ENCODE assay signal across 17 cellular contexts in genomic region chr2:38322224-38322914, GRCh38.
"Had no signal": no experiment of that assay in that cellular context is flagged by ENCODE, and none has a peak within 500 bp of the region (broad histone marks: within the 10 kb centered on the region; RNA-seq: fewer than 3 reads in every experiment).

No MANE protein-coding gene starts in this region.

- H3K4me3 ChIP-seq: mucosa of descending colon, sigmoid colon, skin epidermis, thoracic aorta, uterus had no signal

- H3K36me3 ChIP-seq: uterus had no signal

- H3K27me3 ChIP-seq: foreskin keratinocyte, neutrophil, sigmoid colon had no signal

- H3K27ac Mint-ChIP-seq: stimulated activated naive B cell treated with anti-CD40 and anti-IgM and Interleukin-4, amounts not matched to agents 10 μg/mL and 1 μg/mL and 100 μg/mL, for 72 hours; stimulated activated naive CD8-positive, alpha-beta T cell treated with anti-CD3 and anti-CD28 coated beads, Interleukin-15, amount 100 ng/mL, for 72 hours; type B pancreatic cell had no signal

- DNase-seq: effector memory CD4-positive, alpha-beta T cell; kidney; left cardiac atrium; mucosa of descending colon; naive thymus-derived CD8-positive, alpha-beta T cell; sigmoid colon; stimulated activated CD4-positive, alpha-beta T cell treated with anti-CD3 and anti-CD28 coated beads, Interleukin-2, amount 100 ng/mL, for 24 hours; stimulated activated CD4-positive, alpha-beta T cell treated with anti-CD3 and anti-CD28 coated beads, Interleukin-4, amount 100 ng/mL, for 4 hours; stimulated activated naive B cell treated with anti-CD40 and anti-IgM and Interleukin-4, amounts not matched to agents 10 μg/mL and 1 μg/mL and 100 μg/mL, for 72 hours; stimulated activated naive CD8-positive, alpha-beta T cell treated with anti-CD3 and anti-CD28 coated beads, Interleukin-15, amount 100 ng/mL, for 72 hours; substantia nigra; uterus had no signal

- H3K9me3 ChIP-seq: mucosa of descending colon, neutrophil, sigmoid colon, thoracic aorta, uterus had no signal

- H3K4me1 ChIP-seq: uterus had no signal

- H3K27me3 Mint-ChIP-seq: naive thymus-derived CD8-positive, alpha-beta T cell; stimulated activated naive B cell treated with anti-CD40 and anti-IgM and Interleukin-4, amounts not matched to agents 10 μg/mL and 1 μg/mL and 100 μg/mL, for 72 hours; stimulated activated naive CD8-positive, alpha-beta T cell treated with anti-CD3 and anti-CD28 coated beads, Interleukin-15, amount 100 ng/mL, for 72 hours; type B pancreatic cell had no signal

- ATAC-seq: foreskin keratinocyte; mucosa of descending colon; naive thymus-derived CD8-positive, alpha-beta T cell; stimulated activated naive B cell treated with anti-CD40 and anti-IgM and Interleukin-4, amounts not matched to agents 10 μg/mL and 1 μg/mL and 100 μg/mL, for 72 hours; stimulated activated naive CD8-positive, alpha-beta T cell treated with anti-CD3 and anti-CD28 coated beads, Interleukin-15, amount 100 ng/mL, for 72 hours had no signal

- H3K27ac ChIP-seq: foreskin keratinocyte, neutrophil, skin epidermis, thoracic aorta had no signal

- FAIRE-seq: kidney had no signal

- H3K4me3 Mint-ChIP-seq: naive thymus-derived CD8-positive, alpha-beta T cell; stimulated activated naive B cell treated with anti-CD40 and anti-IgM and Interleukin-4, amounts not matched to agents 10 μg/mL and 1 μg/mL and 100 μg/mL, for 72 hours; stimulated activated naive CD8-positive, alpha-beta T cell treated with anti-CD3 and anti-CD28 coated beads, Interleukin-15, amount 100 ng/mL, for 72 hours; type B pancreatic cell had no signal
